Comparison of ENCODE assay signal across 9 cellular contexts in genomic region chr10:10961078-10961477, GRCh38.
"Had no signal": no experiment of that assay in that cellular context is flagged by ENCODE, and none has a peak within 500 bp of the region (broad histone marks: within the 10 kb centered on the region; RNA-seq: fewer than 3 reads in every experiment).

No MANE protein-coding gene starts in this region.

- ATAC-seq: GM23338, HCT116 had no signal

- H3K4me3 ChIP-seq: GM23248, GM23338, HAP-1 had no signal

- H3K9me3 Mint-ChIP-seq: GM23338, H9 had no signal

- H3K36me3 ChIP-seq: HAP-1 had no signal

- H3K9me3 ChIP-seq: HAP-1 had no signal

- H3K4me3 Mint-ChIP-seq: GM23338, H9, HFFc6 had no signal

- H3K4me1 ChIP-seq: HAP-1 had no signal

- H3K27ac ChIP-seq: GM23248 had no signal

- DNase-seq: GM23248, GOT3, H7, H9, HCEC 1CT, HFFc6 had no signal

- H3K27ac Mint-ChIP-seq: GM23338, HFFc6 had no signal

- H3K4me1 Mint-ChIP-seq: GM23338, H9 had no signal
